In genomic region chr17:7745748-7746470, GRCh38 we compare ENCODE assay signal across 10 cellular contexts. TPM values are rescaled to one million over a fixed set of nuclear protein-coding genes. Genes with fewer than 3 reads are reported as not detected.
A peak's percentile ranks its signal among the peaks of the same experiment; 100 is the strongest.
DNase-seq lines count a peak whose midpoint lies in the region; ATAC-seq and TF ChIP-seq lines count a peak whose summit lies in the region.
"Had no signal": no experiment of that assay in that cellular context is flagged by ENCODE, and none has a peak within 500 bp of the region (broad histone marks: within the 10 kb centered on the region; RNA-seq: fewer than 3 reads in every experiment).

No MANE protein-coding gene starts in this region.

- BruUV-seq in PC-9 (replicated peaks; lab: Mats Ljungman, UMichigan), result no TSS peak

- no peaks in the 10 kb centered on the region for H3K9me3 Mint-ChIP-seq in H9
- H3K9me3 Mint-ChIP-seq: activated naive CD8-positive, alpha-beta T cell treated with anti-CD3 and anti-CD28 coated beads, Interleukin-2, amount 10 ng/mL, durations not matched to agents 7 days and 5 days had no signal

- no peak overlapping the region for H2BK15ac ChIP-seq in H9 (ENCODE audit: low read depth, low read length)

- H3K4me1 ChIP-seq in H9 (ENCODE audit: insufficient read depth, low read length), result no peaks in the 10 kb centered on the region
- peaks cover 57% of the 10 kb centered on the region for H3K4me1 ChIP-seq in PC-9 (replicated peaks; ENCODE audit: insufficient read depth)

- H3K79me1 ChIP-seq in H9 (ENCODE audit: insufficient read depth, low read depth, low read length, poor library complexity, severe bottlenecking), result no peaks in the 10 kb centered on the region

- H2AFZ ChIP-seq in H9 (ENCODE audit: low read length) (no peak overlapping the region), PC-9 (no peak overlapping the region)

- H3K23me2 ChIP-seq in H9 (ENCODE audit: insufficient read length, low read depth, low read length, poor library complexity, severe bottlenecking), result peaks cover 2% of the 10 kb centered on the region

- H3K4me2 ChIP-seq in H9 (ENCODE audit: insufficient read depth, insufficient read length, low read length) (no peak overlapping the region), PC-9 (peak overlapping the region; percentile 45)

- H3K4me1 Mint-ChIP-seq in H9, result peaks cover 0 to 4% of the 10 kb centered on the region in 2 experiments; a peak in 2 of 4 replicates
- H3K4me1 Mint-ChIP-seq: activated naive CD8-positive, alpha-beta T cell treated with anti-CD3 and anti-CD28 coated beads, Interleukin-2, amount 10 ng/mL, durations not matched to agents 7 days and 5 days had no signal

- H2BK12ac ChIP-seq in H9 (ENCODE audit: insufficient read length, low read depth, low read length), result no peak overlapping the region

- H3K9me3 ChIP-seq in H9 (ENCODE audit: control insufficient read depth, low read depth, low read length) (no peaks in the 10 kb centered on the region), PC-9 (ENCODE audit: insufficient read depth, low read depth) (no peaks in the 10 kb centered on the region)

- no peaks in the 10 kb centered on the region for H3K9me2 ChIP-seq in PC-9 (ENCODE audit: insufficient read depth)

- H2AK5ac ChIP-seq in H9 (ENCODE audit: insufficient read length, low read length), result no peak overlapping the region

- peaks cover 43% of the 10 kb centered on the region for H3F3A ChIP-seq in PC-9 (ENCODE audit: insufficient read depth, low read depth)

- H3K27me3 ChIP-seq in H9 (ENCODE audit: insufficient read depth, low read length) (no peaks in the 10 kb centered on the region; the same call in 1 of the 2 replicates), PC-9 (ENCODE audit: insufficient read depth, low read depth) (no peaks in the 10 kb centered on the region)

- H3T11ph ChIP-seq in H9 (ENCODE audit: low read length), result no peak overlapping the region

- CTCF ChIA-PET in PC-9 (lab: Charles Lee), result interaction anchor here (0.6 kb wide), 1 partner anchor 34 kb away, joined by 7 read pairs; no protein-coding TSS in a partner anchor

- H4K91ac ChIP-seq in H9 (ENCODE audit: insufficient read length, low read depth, low read length), result no peak overlapping the region

- H4K5ac ChIP-seq in H9 (ENCODE audit: insufficient read length, low read depth, low read length), result no peak overlapping the region

- POLR2A ChIA-PET in PC-9 (lab: Charles Lee; ENCODE audit: unreplicated experiment), result interaction anchor here (0.7 kb wide), 1 partner anchor 22 kb away, joined by 3 read pairs; no protein-coding TSS in a partner anchor

- H3K27ac Mint-ChIP-seq in H9, result no peak overlapping the region
- H3K27ac Mint-ChIP-seq: activated naive CD8-positive, alpha-beta T cell treated with anti-CD3 and anti-CD28 coated beads, Interleukin-2, amount 10 ng/mL, durations not matched to agents 7 days and 5 days had no signal

- peak; percentile 33; the same call in 1 of the 3 replicates for TF ChIP-seq CTCF in H9 (conservative IDR thresholded peaks at IDR 0.05)
- peak; percentile 28 for TF ChIP-seq CTCF in PC-9 (conservative IDR thresholded peaks at IDR 0.05)
- TF ChIP-seq CTCF in epithelial cell of esophagus (IDR thresholded peaks at IDR 0.05; ENCODE audit: insufficient read depth, low read depth, low read length, missing control alignments), result no peak

- no peak overlapping the region for H3K14ac ChIP-seq in H9 (ENCODE audit: insufficient read depth, low read length)

- H3K79me2 ChIP-seq in H9 (ENCODE audit: insufficient read depth, low read length), result no peaks in the 10 kb centered on the region
- H3K79me2 ChIP-seq in PC-9 (ENCODE audit: low read depth), result no peaks in the 10 kb centered on the region

- no peak overlapping the region for H3K23ac ChIP-seq in H9 (ENCODE audit: insufficient read length, low read depth, low read length)

- H4K20me1 ChIP-seq in H9 (ENCODE audit: control insufficient read depth, insufficient read depth, insufficient read length) (no peaks in the 10 kb centered on the region), PC-9 (ENCODE audit: insufficient read depth) (no peaks in the 10 kb centered on the region)

- H3K27ac ChIP-seq in H9 (ENCODE audit: insufficient read length, low read depth, low read length), result no peak overlapping the region
- peak overlapping the region; percentile 76 for H3K27ac ChIP-seq in PC-9

- no peak overlapping the region for H3K4ac ChIP-seq in H9 (ENCODE audit: low read depth, low read length)

- H3K18ac ChIP-seq in H9 (ENCODE audit: insufficient read length, low read depth, low read length), result no peak overlapping the region

- no peak overlapping the region for H2BK5ac ChIP-seq in H9 (ENCODE audit: insufficient read length, low read length)

- no peak overlapping the region for H3K56ac ChIP-seq in H9 (ENCODE audit: insufficient read length, low read depth, low read length)

- ATAC-seq in HG03280 (IDR thresholded peaks at IDR 0.05; ENCODE audit: unreplicated experiment) (no peak), GM21825 (IDR thresholded peaks at IDR 0.05; ENCODE audit: unreplicated experiment) (no peak), HG02571 (IDR thresholded peaks at IDR 0.05; ENCODE audit: unreplicated experiment) (no peak)
- ATAC-seq: left colon had no signal

- no peak overlapping the region for H3K4me3 ChIP-seq in PC-9
- no peak overlapping the region for H3K4me3 ChIP-seq in epithelial cell of esophagus (ENCODE audit: low read length)
- H3K4me3 ChIP-seq in skeletal muscle cell (ENCODE audit: low read depth, low read length), result no peak overlapping the region

- no peaks in the 10 kb centered on the region for H3K36me3 ChIP-seq in PC-9 (ENCODE audit: low read depth)

- no peak overlapping the region for H3K9ac ChIP-seq in H9 (ENCODE audit: extremely low read depth, insufficient read length, low read length)

- no peak overlapping the region for H2BK20ac ChIP-seq in H9 (ENCODE audit: low read depth, low read length, poor library complexity, severe bottlenecking)

- no peak overlapping the region for H4K8ac ChIP-seq in H9 (replicated peaks; ENCODE audit: insufficient read length, low read depth, low read length)

- no peaks in the 10 kb centered on the region for H3K36me3 Mint-ChIP-seq in H9 (ENCODE audit: insufficient read depth in 1 of 3, low read depth in 3 of 3)
- H3K36me3 Mint-ChIP-seq: activated naive CD8-positive, alpha-beta T cell treated with anti-CD3 and anti-CD28 coated beads, Interleukin-2, amount 10 ng/mL, durations not matched to agents 7 days and 5 days had no signal

- DNase-seq in H9 (no peak), PC-9 (peak; percentile 80 to 87), epithelial cell of esophagus (ENCODE audit: low read depth) (peak; percentile 69), skeletal muscle cell (ENCODE audit: low read depth) (peak; percentile 57), NCI-H345 (lab: John Stamatoyannopoulos, UW) (no peak)
- DNase-seq: activated naive CD8-positive, alpha-beta T cell treated with anti-CD3 and anti-CD28 coated beads, Interleukin-2, amount 10 ng/mL, durations not matched to agents 7 days and 5 days; left colon had no signal

- H2BK120ac ChIP-seq in H9 (ENCODE audit: low read depth, low read length, poor library complexity, severe bottlenecking), result no peak overlapping the region

- H3K4me3 Mint-ChIP-seq in H9, result no peak overlapping the region
- H3K4me3 Mint-ChIP-seq: activated naive CD8-positive, alpha-beta T cell treated with anti-CD3 and anti-CD28 coated beads, Interleukin-2, amount 10 ng/mL, durations not matched to agents 7 days and 5 days had no signal

- intact Hi-C loops in PC-9 (cut with micrococcal nuclease; ENCODE audit: unreplicated experiment), result loop anchor here (1.0 to 5.0 kb wide), 3 partner anchors 36 to 371 kb away; partner anchors contain the start of gene ALOXE3

- WGBS in H9 (ENCODE audit: extremely low coverage, insufficient read length, low lambda C conversion rate), result no CpG with 5 or more reads among the region's 7 CpGs

- H3K27me3 Mint-ChIP-seq in H9 (ENCODE audit: low read depth), result peaks cover 1% of the 10 kb centered on the region

RNA-seq across cellular contexts. Expression of gene DNAH2, which starts 28.4 kb away (rescaled TPM):
- total RNA-seq in H9 (2021) (0.15 and 0.22 TPM in 2 replicates), PC-9 (2021) (10.6 and 11.6 TPM in 2 replicates)
- total RNA-seq: activated naive CD8-positive, alpha-beta T cell treated with anti-CD3 and anti-CD28 coated beads, Interleukin-2, amount 10 ng/mL, durations not matched to agents 7 days and 5 days had no signal

RNA-seq across cellular contexts. Expression of gene EFNB3, which starts 40.9 kb away (rescaled TPM):
- total RNA-seq in H9 (2021), result 11.3 and 11.4 TPM in 2 replicates
- 1.5 and 1.6 TPM in 2 replicates for total RNA-seq in PC-9 (2021)
- total RNA-seq: activated naive CD8-positive, alpha-beta T cell treated with anti-CD3 and anti-CD28 coated beads, Interleukin-2, amount 10 ng/mL, durations not matched to agents 7 days and 5 days had no signal

RNA-seq across cellular contexts. Expression of gene WRAP53, which starts 57.6 kb away (rescaled TPM):
- total RNA-seq in H9 (2021) (27.0 and 29.8 TPM in 2 replicates), PC-9 (2021) (31.9 and 37.2 TPM in 2 replicates)

RNA-seq across cellular contexts. Expression of gene TP53, which starts 58.6 kb away (rescaled TPM):
- total RNA-seq in H9 (2021), result 163 and 164 TPM in 2 replicates
- total RNA-seq in PC-9 (2021), result 307 and 340 TPM in 2 replicates

Comparison
In these comparisons a context has a peak if more than half of its experiments do, and no peak if none do; other contexts are left out.
1. DNase-seq: peak in PC-9 (2 of 2), epithelial cell of esophagus (single experiment) and skeletal muscle cell (single experiment); none in H9 (single experiment) and NCI-H345 (single experiment).